ENCODE assay signal across 14 cellular contexts in the genomic region with DNA sequence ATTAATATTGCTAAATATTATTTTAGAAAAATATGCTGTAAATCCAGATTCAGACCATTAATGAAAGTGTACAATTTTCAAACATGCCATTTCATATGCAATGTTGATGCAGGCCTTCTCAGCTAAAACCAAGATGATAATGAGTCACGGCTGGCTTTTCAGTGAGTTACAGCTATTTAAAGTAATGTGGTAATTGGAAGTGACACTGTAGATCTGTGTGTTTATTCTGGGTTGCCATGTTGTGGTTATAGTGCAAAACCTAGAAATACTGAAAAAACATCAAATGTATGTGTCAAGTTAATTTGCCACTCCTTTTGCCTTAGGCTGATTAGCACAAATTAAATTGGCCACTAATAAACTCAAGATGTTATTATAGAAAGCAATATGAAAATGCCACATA.
DNase-seq lines count a peak whose midpoint lies in the region; ATAC-seq and TF ChIP-seq lines count a peak whose summit lies in the region.
"Had no signal": no experiment of that assay in that cellular context is flagged by ENCODE, and none has a peak within 500 bp of the region (broad histone marks: within the 10 kb centered on the region; RNA-seq: fewer than 3 reads in every experiment).

No MANE protein-coding gene starts in this region.

- no peaks in the 10 kb centered on the region; the same call in 1 of the 2 replicates for H3K27me3 ChIP-seq in PC-3 (ENCODE audit: low read length)
- no peaks in the 10 kb centered on the region for H3K27me3 ChIP-seq in CD4-positive, alpha-beta T cell (ENCODE audit: control insufficient read depth, insufficient read depth, low read length)
- H3K27me3 ChIP-seq in uterus, result no peaks in the 10 kb centered on the region
- H3K27me3 ChIP-seq: gastrocnemius medialis had no signal

- H3K4me1 Mint-ChIP-seq in osteocyte (ENCODE audit: unreplicated experiment), result peaks cover 68% of the 10 kb centered on the region
- no peaks in the 10 kb centered on the region for H3K4me1 Mint-ChIP-seq in CD4-positive, alpha-beta T cell (ENCODE audit: low read depth)
- no peaks in the 10 kb centered on the region for H3K4me1 Mint-ChIP-seq in activated T-helper 2 cell treated with anti-CD3 and anti-CD28 coated beads, Interferon-gamma antibody, Interleukin-2, Interleukin-4, amounts not matched to agents 10 μg/mL and 5 μg/mL and 100 μg/mL, durations not matched to agents 14 hours and 24 hours and 36 hours (ENCODE audit: low read depth)
- H3K4me1 Mint-ChIP-seq: activated B cell treated with CpG ODN at 0.5 μM for 24 hours; central memory CD8-positive, alpha-beta T cell; naive thymus-derived CD8-positive, alpha-beta T cell had no signal

- H3K27ac Mint-ChIP-seq in osteocyte (ENCODE audit: unreplicated experiment), result peak overlapping the region; percentile 91
- H3K27ac Mint-ChIP-seq in CD4-positive, alpha-beta T cell, result no peak overlapping the region
- H3K27ac Mint-ChIP-seq in activated T-helper 2 cell treated with anti-CD3 and anti-CD28 coated beads, Interferon-gamma antibody, Interleukin-2, Interleukin-4, amounts not matched to agents 10 μg/mL and 5 μg/mL and 100 μg/mL, durations not matched to agents 14 hours and 24 hours and 36 hours, result no peak overlapping the region
- H3K27ac Mint-ChIP-seq: activated B cell treated with CpG ODN at 0.5 μM for 24 hours; activated T-cell treated with anti-CD3 and anti-CD28 coated beads, Interleukin-2, amount 50 U/mL, for 72 hours; naive thymus-derived CD8-positive, alpha-beta T cell had no signal

- H3K9me3 ChIP-seq in PC-3 (ENCODE audit: low read length) (no peaks in the 10 kb centered on the region), uterus (no peaks in the 10 kb centered on the region)
- H3K9me3 ChIP-seq in CD4-positive, alpha-beta T cell (ENCODE audit: control insufficient read depth, low read length), result no peaks in the 10 kb centered on the region
- H3K9me3 ChIP-seq: gastrocnemius medialis had no signal

- H3K27me3 Mint-ChIP-seq in osteocyte (ENCODE audit: unreplicated experiment), result no peaks in the 10 kb centered on the region
- H3K27me3 Mint-ChIP-seq in CD4-positive, alpha-beta T cell, result no peaks in the 10 kb centered on the region
- H3K27me3 Mint-ChIP-seq in activated T-helper 2 cell treated with anti-CD3 and anti-CD28 coated beads, Interferon-gamma antibody, Interleukin-2, Interleukin-4, amounts not matched to agents 10 μg/mL and 5 μg/mL and 100 μg/mL, durations not matched to agents 14 hours and 24 hours and 36 hours (ENCODE audit: low read depth), result no peaks in the 10 kb centered on the region
- H3K27me3 Mint-ChIP-seq: activated B cell treated with CpG ODN at 0.5 μM for 24 hours; central memory CD8-positive, alpha-beta T cell had no signal

- H3K36me3 ChIP-seq in PC-3 (ENCODE audit: low read depth, low read length) (no peaks in the 10 kb centered on the region), uterus (no peaks in the 10 kb centered on the region)
- H3K36me3 ChIP-seq: gastrocnemius medialis had no signal

- CTCF ChIA-PET in PC-3 (lab: Charles Lee), result no interaction called here
- CTCF ChIA-PET in CD4-positive, alpha-beta T cell (lab: Charles Lee), result no interaction called here

- no peaks in the 10 kb centered on the region for H3F3A ChIP-seq in PC-3 (ENCODE audit: low read length, unreplicated experiment)

- H3K9me3 Mint-ChIP-seq in osteocyte (ENCODE audit: unreplicated experiment), result no peaks in the 10 kb centered on the region
- peaks cover 3% of the 10 kb centered on the region for H3K9me3 Mint-ChIP-seq in CD4-positive, alpha-beta T cell
- H3K9me3 Mint-ChIP-seq in activated T-helper 2 cell treated with anti-CD3 and anti-CD28 coated beads, Interferon-gamma antibody, Interleukin-2, Interleukin-4, amounts not matched to agents 10 μg/mL and 5 μg/mL and 100 μg/mL, durations not matched to agents 14 hours and 24 hours and 36 hours, result no peaks in the 10 kb centered on the region
- H3K9me3 Mint-ChIP-seq: activated B cell treated with CpG ODN at 0.5 μM for 24 hours had no signal

- no peaks in the 10 kb centered on the region for H3K79me2 ChIP-seq in PC-3 (ENCODE audit: low read length)

- POLR2A ChIA-PET in PC-3 (lab: Charles Lee; ENCODE audit: unreplicated experiment), result no interaction called here
- POLR2A ChIA-PET in CD4-positive, alpha-beta T cell (lab: Charles Lee), result no interaction called here

- H3K27ac ChIP-seq in PC-3 (ENCODE audit: low read length), result no peak overlapping the region
- no peak overlapping the region for H3K27ac ChIP-seq in CD4-positive, alpha-beta T cell (ENCODE audit: low read depth, low read length)
- H3K27ac ChIP-seq in uterus, result no peak overlapping the region
- H3K27ac ChIP-seq: gastrocnemius medialis had no signal

- BruUV-seq in PC-3 (replicated peaks; lab: Mats Ljungman, UMichigan), result no TSS peak

- no peak for TF ChIP-seq POLR2A in uterus (IDR thresholded peaks at IDR 0.05)

- H3K9me2 ChIP-seq in PC-3 (replicated peaks; ENCODE audit: low read length), result no peaks in the 10 kb centered on the region

- no peak overlapping the region for H3K4me3 Mint-ChIP-seq in osteocyte (ENCODE audit: unreplicated experiment)
- H3K4me3 Mint-ChIP-seq in CD4-positive, alpha-beta T cell, result no peak overlapping the region
- H3K4me3 Mint-ChIP-seq in activated T-helper 2 cell treated with anti-CD3 and anti-CD28 coated beads, Interferon-gamma antibody, Interleukin-2, Interleukin-4, amounts not matched to agents 10 μg/mL and 5 μg/mL and 100 μg/mL, durations not matched to agents 14 hours and 24 hours and 36 hours (ENCODE audit: low read depth), result no peak overlapping the region
- H3K4me3 Mint-ChIP-seq: activated B cell treated with CpG ODN at 0.5 μM for 24 hours; activated T-cell treated with anti-CD3 and anti-CD28 coated beads, Interleukin-2, amount 50 U/mL, for 72 hours; central memory CD8-positive, alpha-beta T cell; naive thymus-derived CD8-positive, alpha-beta T cell had no signal

- ATAC-seq in PC-3, result peak; percentile 40; the same call in 1 of the 2 replicates
- ATAC-seq in CD4-positive, alpha-beta T cell (ENCODE audit: poor library complexity), result no peak
- ATAC-seq: activated T-cell treated with anti-CD3 and anti-CD28 coated beads, Interleukin-2, amount 50 U/mL, for 72 hours; gastrocnemius medialis; naive thymus-derived CD8-positive, alpha-beta T cell had no signal

- DNase-seq in GM04503 (ENCODE audit: low read depth), result peak; percentile 29
- DNase-seq in PC-3, result peak; percentile 13
- peak; percentile 55 for DNase-seq in dermis blood vessel endothelial cell
- no peak for DNase-seq in osteocyte (ENCODE audit: extremely low spot score, unreplicated experiment)
- DNase-seq in CD4-positive, alpha-beta T cell, result no peak
- no peak for DNase-seq in uterus
- DNase-seq in activated T-helper 2 cell treated with anti-CD3 and anti-CD28 coated beads, Interferon-gamma antibody, Interleukin-2, Interleukin-4, amounts not matched to agents 10 μg/mL and 5 μg/mL and 100 μg/mL, durations not matched to agents 14 hours and 24 hours and 36 hours (ENCODE audit: low spot score), result no peak
- no peak for DNase-seq in RPMI8226
- DNase-seq: activated B cell treated with CpG ODN at 0.5 μM for 24 hours; activated T-cell treated with anti-CD3 and anti-CD28 coated beads, Interleukin-2, amount 50 U/mL, for 72 hours; gastrocnemius medialis; naive thymus-derived CD8-positive, alpha-beta T cell; SHP77 treated with DMSO at 0.1 percent for 48 hours had no signal

- no peak overlapping the region for H2AFZ ChIP-seq in PC-3 (ENCODE audit: low read length)

- H3K9ac ChIP-seq in PC-3 (ENCODE audit: low read length), result no peak overlapping the region

- no peaks in the 10 kb centered on the region for H4K20me1 ChIP-seq in PC-3 (ENCODE audit: low read length)

- no peaks in the 10 kb centered on the region for H3K4me1 ChIP-seq in PC-3 (ENCODE audit: insufficient read depth, low read length)
- no peaks in the 10 kb centered on the region for H3K4me1 ChIP-seq in uterus

- intact Hi-C loops in PC-3 (cut with micrococcal nuclease) (loop anchor here (5.0 kb wide), 1 partner anchor 515 kb away; no protein-coding TSS in a partner anchor), uterus (cut with DNase I; ENCODE audit: low total_unique reads) (no loop called here)
- intact Hi-C loops in CD4-positive, alpha-beta T cell (cut with DNase I, micrococcal nuclease), result no loop called here
- intact Hi-C loops in activated T-helper 2 cell treated with anti-CD3 and anti-CD28 coated beads, Interferon-gamma antibody, Interleukin-2, Interleukin-4, amounts not matched to agents 10 μg/mL and 5 μg/mL and 100 μg/mL, durations not matched to agents 14 hours and 24 hours and 36 hours (cut with micrococcal nuclease), result no loop called here

- TF ChIP-seq CTCF in PC-3 (conservative IDR thresholded peaks at IDR 0.05; ENCODE audit: low read depth, low read length) (no peak), osteocyte (IDR thresholded peaks at IDR 0.05) (no peak), uterus (IDR thresholded peaks at IDR 0.05) (no peak)
- no peak for TF ChIP-seq CTCF in CD4-positive, alpha-beta T cell (IDR thresholded peaks at IDR 0.05)

- H3K36me3 Mint-ChIP-seq in osteocyte (ENCODE audit: unreplicated experiment), result no peaks in the 10 kb centered on the region
- no peaks in the 10 kb centered on the region for H3K36me3 Mint-ChIP-seq in CD4-positive, alpha-beta T cell (ENCODE audit: low read depth)
- no peaks in the 10 kb centered on the region for H3K36me3 Mint-ChIP-seq in activated T-helper 2 cell treated with anti-CD3 and anti-CD28 coated beads, Interferon-gamma antibody, Interleukin-2, Interleukin-4, amounts not matched to agents 10 μg/mL and 5 μg/mL and 100 μg/mL, durations not matched to agents 14 hours and 24 hours and 36 hours (ENCODE audit: low read depth)
- H3K36me3 Mint-ChIP-seq: naive thymus-derived CD8-positive, alpha-beta T cell had no signal

- H3K4me3 ChIP-seq in PC-3 (ENCODE audit: low read length), result no peak overlapping the region
- no peak overlapping the region for H3K4me3 ChIP-seq in uterus
- H3K4me3 ChIP-seq: gastrocnemius medialis had no signal

- no peak overlapping the region for H3K4me2 ChIP-seq in PC-3 (ENCODE audit: low read length)

Comparison
In these comparisons a context has a peak if more than half of its experiments do, and no peak if none do; other contexts are left out.
1. DNase-seq: peak in GM04503 (single experiment), PC-3 (single experiment) and dermis blood vessel endothelial cell (single experiment); none in osteocyte (single experiment), CD4-positive, alpha-beta T cell (0 of 10), uterus (0 of 2), activated T-helper 2 cell treated with anti-CD3 and anti-CD28 coated beads, Interferon-gamma antibody, Interleukin-2, Interleukin-4, amounts not matched to agents 10 μg/mL and 5 μg/mL and 100 μg/mL, durations not matched to agents 14 hours and 24 hours and 36 hours (single experiment) and RPMI8226 (single experiment).